In the genomic region with DNA sequence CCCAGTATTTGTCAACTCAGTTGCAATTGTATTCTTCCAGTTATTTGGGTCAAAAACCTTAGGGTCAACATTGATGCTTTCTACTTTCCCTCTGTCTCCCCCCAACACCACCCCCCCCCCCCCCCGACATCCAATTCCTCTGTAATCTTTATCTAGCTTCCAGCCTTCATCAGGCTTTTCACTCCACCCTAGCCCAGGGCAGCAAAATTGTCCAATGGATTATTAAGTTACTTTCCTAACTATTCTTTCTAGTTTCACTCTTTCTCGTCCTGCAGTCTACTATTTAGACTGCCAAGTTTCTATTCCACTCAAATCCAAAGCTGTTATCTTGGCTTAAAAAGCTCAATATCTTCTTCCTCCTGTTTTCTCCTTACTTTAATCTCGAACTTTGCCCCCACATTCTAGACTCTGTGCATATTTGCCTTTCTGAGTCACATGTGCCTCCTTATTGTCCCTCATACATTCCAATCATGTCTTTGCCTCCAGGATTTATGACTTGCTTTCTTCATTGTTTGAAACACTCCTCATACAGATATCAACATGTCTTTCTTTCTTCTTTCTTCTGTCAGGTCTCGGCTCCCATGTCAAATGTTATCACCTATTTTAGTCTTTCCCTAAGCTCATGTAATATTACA, we compare ENCODE assay signal across 16 cellular contexts.
DNase-seq lines count a peak whose midpoint lies in the region; ATAC-seq and TF ChIP-seq lines count a peak whose summit lies in the region.
"Had no signal": no experiment of that assay in that cellular context is flagged by ENCODE, and none has a peak within 500 bp of the region (broad histone marks: within the 10 kb centered on the region; RNA-seq: fewer than 3 reads in every experiment).

No MANE protein-coding gene starts in this region.

- no peaks in the 10 kb centered on the region for H4K20me1 ChIP-seq in IMR-90 (ENCODE audit: insufficient read depth, low read length)

- ATAC-seq in IMR-90 (ENCODE audit: low read depth) (peak; percentile 35; the same call in 1 of the 2 replicates), psoas muscle (no peak)

- no peak overlapping the region for H3K18ac ChIP-seq in IMR-90 (ENCODE audit: low read depth, low read length)

- no peaks in the 10 kb centered on the region for H3K36me3 Mint-ChIP-seq in HFFc6 (ENCODE audit: low read depth)
- H3K36me3 Mint-ChIP-seq: IgD-negative memory B cell had no signal

- CTCF ChIA-PET in IMR-90 (lab: Yijun Ruan, JAX): no interaction called here

- H2BK5ac ChIP-seq in IMR-90 (ENCODE audit: low read depth, low read length, poor library complexity, severe bottlenecking): no peak overlapping the region

- H3K4ac ChIP-seq in IMR-90 (ENCODE audit: low read depth, low read length): no peak overlapping the region

- no peak overlapping the region for H2AK9ac ChIP-seq in IMR-90 (replicated peaks; ENCODE audit: low read depth, low read length, poor library complexity)

- H3K36me3 ChIP-seq in IMR-90 (ENCODE audit: control insufficient read depth, insufficient read depth, low read length) (no peaks in the 10 kb centered on the region), mesodermal cell (ENCODE audit: control insufficient read depth, insufficient read depth, low read length) (no peaks in the 10 kb centered on the region), psoas muscle (ENCODE audit: insufficient read depth in 1 of 2, low read depth in 1 of 2) (no peaks in the 10 kb centered on the region)
- H3K36me3 ChIP-seq: transverse colon had no signal

- H3K9me3 ChIP-seq in IMR-90 (ENCODE audit: control insufficient read depth, insufficient read depth, low read length) (no peaks in the 10 kb centered on the region), mesodermal cell (ENCODE audit: control insufficient read depth, low read length) (no peaks in the 10 kb centered on the region), psoas muscle (no peaks in the 10 kb centered on the region)
- H3K9me3 ChIP-seq: transverse colon had no signal

- no TSS peak for BruUV-seq in IMR-90 (replicated peaks; lab: Mats Ljungman, UMichigan)

- dilution Hi-C loops in IMR-90 (cut with HindIII; ENCODE audit: low sequenced_read_pairs, unreplicated experiment): no loop called here

- in situ Hi-C loops in IMR-90 (cut with MboI; ENCODE audit: low sequenced_read_pairs): no loop called here

- no peak overlapping the region for H2BK20ac ChIP-seq in IMR-90 (ENCODE audit: low read depth, low read length)

- no peak overlapping the region for H3K9ac ChIP-seq in IMR-90 (ENCODE audit: low read depth, low read length)

- no peak for TF ChIP-seq RAD21 in IMR-90 (IDR thresholded peaks at IDR 0.05; ENCODE audit: low read length)

- H2BK120ac ChIP-seq in IMR-90 (ENCODE audit: low read depth, low read length): no peak overlapping the region

- no peaks in the 10 kb centered on the region for H3K79me1 ChIP-seq in IMR-90 (ENCODE audit: low read depth in 1 of 2, low read length in 2 of 2)

- WGBS in IMR-90 (ENCODE audit: extremely low coverage in 2 of 2, insufficient read length in 1 of 2), 2 experiments: 0% methylated on average over 2 of the region's 4 CpGs; no CpG with 5 or more reads in 1 of the 2 experiments
- WGBS in mesodermal cell (ENCODE audit: insufficient coverage in 2 of 2), 2 experiments: 87 to 89% methylated on average over 3 of the region's 4 CpGs
- WGBS in psoas muscle, 3 donors: 33 to 40% (median 38%) methylated on average over 4 of the region's 4 CpGs

- no peaks in the 10 kb centered on the region for H3K4me1 Mint-ChIP-seq in HFFc6 (ENCODE audit: low read depth)

- intact Hi-C loops in IMR-90 (cut with micrococcal nuclease): no loop called here
- intact Hi-C loops in psoas muscle (cut with DNase I): no loop called here

- POLR2A ChIA-PET in IMR-90 (lab: Charles Lee; ENCODE audit: unreplicated experiment): no interaction called here

- DNase-seq in AG08395 (ENCODE audit: low spot score) (peak; percentile 16), IMR-90 (no peak), cardiac fibroblast (ENCODE audit: low read depth in 2 of 2) (peak; percentile 62 to 64), NOMO-1 (lab: John Stamatoyannopoulos, UW; ENCODE audit: unreplicated experiment in 2 of 2) (no peak), HFFc6 (no peak), psoas muscle (no peak), OCI-M1 (lab: John Stamatoyannopoulos, UW) (no peak)
- DNase-seq: activated CD4-positive, CD25-positive, alpha-beta regulatory T cell; activated T-cell treated with anti-CD3 and anti-CD28 coated beads for 4 hours; NCI-H1417; NCI-H2227 treated with DMSO at 0.1 percent for 48 hours; stimulated activated CD4-positive, alpha-beta T cell treated with anti-CD3 and anti-CD28 coated beads, Interleukin-2, amount 100 ng/mL, for 24 hours; transverse colon had no signal

- H3K27ac ChIP-seq in IMR-90 (ENCODE audit: insufficient read depth, low read length) (no peak overlapping the region), mesodermal cell (ENCODE audit: low read depth, low read length, severe bottlenecking) (peak overlapping the region; percentile 57), psoas muscle (no peak overlapping the region)

- no peaks in the 10 kb centered on the region for H3K4me1 ChIP-seq in IMR-90 (ENCODE audit: control insufficient read depth, insufficient read depth, low read length)
- peaks cover 10% of the 10 kb centered on the region for H3K4me1 ChIP-seq in mesodermal cell (ENCODE audit: control insufficient read depth, insufficient read depth, low read length, poor library complexity, severe bottlenecking)
- no peaks in the 10 kb centered on the region for H3K4me1 ChIP-seq in psoas muscle

- H2BK15ac ChIP-seq in IMR-90 (ENCODE audit: low read depth, low read length): no peak overlapping the region

- no peak overlapping the region for H2AFZ ChIP-seq in IMR-90 (replicated peaks; ENCODE audit: low read length, poor library complexity)

- H3K23ac ChIP-seq in IMR-90 (ENCODE audit: low read depth, low read length): no peak overlapping the region

- no peak overlapping the region for H3K27ac Mint-ChIP-seq in HFFc6
- H3K27ac Mint-ChIP-seq: dendritic cell treated with granulocyte-macrophage colony-stimulating factor and Interleukin-4, amounts not matched to agents 40 ng/mL and 50 ng/mL, for 4 days; IgD-negative memory B cell had no signal

- H3K4me3 ChIP-seq in IMR-90 (ENCODE audit: insufficient read depth, low read depth, low read length) (no peak overlapping the region), cardiac fibroblast (replicated peaks in 1 of 2; ENCODE audit: low read depth in 2 of 2, low read length in 2 of 2) (no peak overlapping the region), mesodermal cell (ENCODE audit: extremely low read depth, insufficient read depth, low read length, poor library complexity, severe bottlenecking) (no peak overlapping the region), psoas muscle (no peak overlapping the region)
- H3K4me3 ChIP-seq: transverse colon had no signal

- no peak overlapping the region for H3K4me3 Mint-ChIP-seq in HFFc6
- H3K4me3 Mint-ChIP-seq: dendritic cell treated with granulocyte-macrophage colony-stimulating factor and Interleukin-4, amounts not matched to agents 40 ng/mL and 50 ng/mL, for 4 days; IgD-negative memory B cell had no signal

- H3K9me1 ChIP-seq in IMR-90 (ENCODE audit: insufficient read depth, low read length): no peaks in the 10 kb centered on the region

- no peaks in the 10 kb centered on the region for H3K27me3 Mint-ChIP-seq in HFFc6 (ENCODE audit: insufficient read depth)
- H3K27me3 Mint-ChIP-seq: dendritic cell treated with granulocyte-macrophage colony-stimulating factor and Interleukin-4, amounts not matched to agents 40 ng/mL and 50 ng/mL, for 4 days; IgD-negative memory B cell had no signal

- H4K8ac ChIP-seq in IMR-90 (ENCODE audit: low read depth in 2 of 2, low read length in 2 of 2): no peak overlapping the region

- H4K91ac ChIP-seq in IMR-90 (ENCODE audit: insufficient read depth, low read depth, low read length): no peak overlapping the region

- H2AK5ac ChIP-seq in IMR-90 (ENCODE audit: low read depth, low read length): no peak overlapping the region

- H3K56ac ChIP-seq in IMR-90 (ENCODE audit: extremely low read depth, insufficient read depth, low read length): no peak overlapping the region

- H3K27me3 ChIP-seq in IMR-90 (ENCODE audit: control insufficient read depth, insufficient read depth, low read length) (no peaks in the 10 kb centered on the region), psoas muscle (ENCODE audit: insufficient read depth in 3 of 3, low read length in 2 of 3) (no peaks in the 10 kb centered on the region)
- H3K27me3 ChIP-seq: transverse colon had no signal

- TF ChIP-seq CTCF in IMR-90 (conservative IDR thresholded peaks at IDR 0.05; ENCODE audit: low read depth, low read length) (no peak), cardiac fibroblast (IDR thresholded peaks at IDR 0.05; ENCODE audit: low read depth, low read length) (no peak), HFFc6 (IDR thresholded peaks at IDR 0.05) (no peak), psoas muscle (IDR thresholded peaks at IDR 0.05) (no peak)

- no peak overlapping the region for H3K4me2 ChIP-seq in IMR-90 (ENCODE audit: low read depth, low read length)

- H3K9me3 Mint-ChIP-seq in HFFc6: peaks cover 5% of the 10 kb centered on the region
- H3K9me3 Mint-ChIP-seq: dendritic cell treated with granulocyte-macrophage colony-stimulating factor and Interleukin-4, amounts not matched to agents 40 ng/mL and 50 ng/mL, for 4 days; IgD-negative memory B cell had no signal

- no peak overlapping the region for H4K5ac ChIP-seq in IMR-90 (ENCODE audit: low read depth, low read length)

- no peak overlapping the region for H3K14ac ChIP-seq in IMR-90 (replicated peaks; ENCODE audit: low read depth, low read length)

- TF ChIP-seq POLR2A in IMR-90 (IDR thresholded peaks at IDR 0.05; ENCODE audit: low read depth, low read length): no peak

TF ChIP-seq in IMR-90, 13 proteins besides CTCF, POLR2A, EP300 and RAD21 (continues in another document):
- TF ChIP-seq BHLHE40 (IDR thresholded peaks at IDR 0.05; ENCODE audit: low read depth, low read length) (no peak), FOS (IDR thresholded peaks at IDR 0.05; ENCODE audit: low read depth, low read length) (no peak), CEBPB (IDR thresholded peaks at IDR 0.05; ENCODE audit: low read depth, low read length) (no peak), NFE2L2 (IDR thresholded peaks at IDR 0.05; ENCODE audit: low read depth, low read length) (no peak), MAFK (IDR thresholded peaks at IDR 0.05; ENCODE audit: low read depth, low read length) (no peak), CHD1 (IDR thresholded peaks at IDR 0.05; ENCODE audit: low read depth, low read length) (no peak), MXI1 (IDR thresholded peaks at IDR 0.05; ENCODE audit: borderline replicate concordance, low read depth, low read length) (no peak), SMC3 (IDR thresholded peaks at IDR 0.05; ENCODE audit: low read depth, low read length) (no peak)
- TF ChIP-seq, protein P1, sequence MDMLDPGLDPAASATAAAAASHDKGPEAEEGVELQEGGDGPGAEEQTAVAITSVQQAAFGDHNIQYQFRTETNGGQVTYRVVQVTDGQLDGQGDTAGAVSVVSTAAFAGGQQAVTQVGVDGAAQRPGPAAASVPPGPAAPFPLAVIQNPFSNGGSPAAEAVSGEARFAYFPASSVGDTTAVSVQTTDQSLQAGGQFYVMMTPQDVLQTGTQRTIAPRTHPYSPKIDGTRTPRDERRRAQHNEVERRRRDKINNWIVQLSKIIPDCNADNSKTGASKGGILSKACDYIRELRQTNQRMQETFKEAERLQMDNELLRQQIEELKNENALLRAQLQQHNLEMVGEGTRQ (IDR thresholded peaks at IDR 0.05; ENCODE audit: low read depth, low read length): no peak

Comparison
In these comparisons a context has a peak if more than half of its experiments do, and no peak if none do; other contexts are left out.
1. DNase-seq: peak in AG08395 (single experiment) and cardiac fibroblast (2 of 2); none in IMR-90 (single experiment), NOMO-1 (0 of 2), HFFc6 (single experiment), psoas muscle (0 of 2) and OCI-M1 (single experiment).